In genomic region chr11:26331911-26332571, GRCh38 we compare ENCODE assay signal across 8 cellular contexts. TPM values are rescaled to one million over a fixed set of nuclear protein-coding genes. Genes with fewer than 3 reads are reported as not detected.
A peak's percentile ranks its signal among the peaks of the same experiment; 100 is the strongest.
DNase-seq lines count a peak whose midpoint lies in the region; ATAC-seq and TF ChIP-seq lines count a peak whose summit lies in the region.

Gene ANO3 (plus strand): TSS chr11:26332130. CDS start chr11:26332276, 146 bp downstream.

- H3K27me3 ChIP-seq in kidney epithelial cell (ENCODE audit: control insufficient read depth, insufficient read depth, low read length) (peaks cover 6% of the 10 kb centered on the region), stomach smooth muscle (ENCODE audit: control insufficient read depth in 1 of 2, insufficient read depth in 2 of 2, low read length in 2 of 2) (no peaks in the 10 kb centered on the region)

- DNase-seq in DMS53 (lab: John Stamatoyannopoulos, UW) (peak; percentile 97), NCI-H526 (lab: John Stamatoyannopoulos, UW) (peak; percentile 79 to 97), cardiac fibroblast (ENCODE audit: low read depth in 2 of 2) (peak; percentile 86 to 87), kidney epithelial cell (ENCODE audit: low read depth) (peak; percentile 67), inferior parietal cortex (ENCODE audit: extremely low spot score) (no peak)

- peak within 1 kb of the TSS; percentile 33 to 52 for H3K4me3 ChIP-seq in cardiac fibroblast (replicated peaks in 1 of 2; ENCODE audit: low read depth in 2 of 2, low read length in 2 of 2)
- peak within 1 kb of the TSS; percentile 14 for H3K4me3 ChIP-seq in kidney epithelial cell (ENCODE audit: low read depth, low read length)
- peak within 1 kb of the TSS; percentile 63 to 71 for H3K4me3 ChIP-seq in stomach smooth muscle (ENCODE audit: low read length in 2 of 2)

- H3K4me1 ChIP-seq in stomach smooth muscle (ENCODE audit: control insufficient read depth, insufficient read depth, low read length) = no peaks in the 10 kb centered on the region

- no peak within 1 kb of the TSS for H3K27ac ChIP-seq in stomach smooth muscle (ENCODE audit: low read length)

- ATAC-seq in GM19395 (IDR thresholded peaks at IDR 0.05; ENCODE audit: unreplicated experiment) (peak; percentile 97), HG03354 (IDR thresholded peaks at IDR 0.05; ENCODE audit: poor library complexity, severe bottlenecking, unreplicated experiment) (peak; percentile 99)

- H3K9ac ChIP-seq in stomach smooth muscle (ENCODE audit: low read length in 2 of 2) = no peak within 1 kb of the TSS

- H3K36me3 ChIP-seq in kidney epithelial cell (ENCODE audit: control insufficient read depth, insufficient read depth, low read length) (no peaks in the 10 kb centered on the region), stomach smooth muscle (ENCODE audit: control insufficient read depth in 2 of 2, insufficient read depth in 2 of 2, low read length in 2 of 2) (no peaks in the 10 kb centered on the region)

- TF ChIP-seq CTCF in cardiac fibroblast (IDR thresholded peaks at IDR 0.05; ENCODE audit: low read depth, low read length) (peak; percentile 89), kidney epithelial cell (IDR thresholded peaks at IDR 0.05; ENCODE audit: insufficient read depth, low read length, poor library complexity, severe bottlenecking) (peak; percentile 86)

- no peaks in the 10 kb centered on the region for H3K9me3 ChIP-seq in stomach smooth muscle (ENCODE audit: control insufficient read depth in 2 of 2, low read length in 2 of 2)

RNA-seq across cellular contexts. Expression of gene ANO3, which starts in this region (rescaled TPM):
- not detected in 2 replicates for total RNA-seq in kidney epithelial cell

Comparison
In these comparisons a context has a peak if more than half of its experiments do, and no peak if none do; other contexts are left out.
1. Peak in DNase-seq and H3K4me3 ChIP-seq in kidney epithelial cell; RNA of the gene not detected or under 1 TPM.
2. H3K4me3 ChIP-seq: peak in every context shown above with its lines; median percentile 67 in stomach smooth muscle; 42 in cardiac fibroblast; 14 in kidney epithelial cell.